Comparison of ENCODE assay signal across 17 cellular contexts in genomic region chr3:100030346-100030745, GRCh38.
DNase-seq lines count a peak whose midpoint lies in the region; ATAC-seq, FAIRE-seq and TF ChIP-seq lines count a peak whose summit lies in the region.
"Had no signal": no experiment of that assay in that cellular context is flagged by ENCODE, and none has a peak within 500 bp of the region (broad histone marks: within the 10 kb centered on the region; RNA-seq: fewer than 3 reads in every experiment).

No MANE protein-coding gene starts in this region.

- H3K4me1 ChIP-seq in smooth muscle cell (ENCODE audit: low read depth): peaks cover 33% of the 10 kb centered on the region
- H3K4me1 ChIP-seq: right lobe of liver, upper lobe of left lung had no signal

- H2AFZ ChIP-seq in smooth muscle cell (ENCODE audit: low read depth): no peak overlapping the region

- DNase-seq in NCI-H2171 treated with DMSO at 0.1 percent for 48 hours (lab: John Stamatoyannopoulos, UW): peak; percentile 25
- DNase-seq in NCI-H2171 (lab: John Stamatoyannopoulos, UW): no peak
- DNase-seq in bronchial epithelial cell (ENCODE audit: low read depth): peak; percentile 96
- no peak for DNase-seq in smooth muscle cell (lab: John Stamatoyannopoulos, UW; ENCODE audit: unreplicated experiment)
- DNase-seq in Ammon's horn (ENCODE audit: low spot score): no peak
- no peak for DNase-seq in NOMO-1 (lab: John Stamatoyannopoulos, UW; ENCODE audit: unreplicated experiment in 2 of 2)
- DNase-seq: 8988T; EL; NCI-H226; right lobe of liver; stimulated activated CD4-positive, alpha-beta T cell treated with anti-CD3 and anti-CD28 coated beads, Interleukin-4, amount 100 ng/mL, for 4 hours; upper lobe of left lung had no signal

- H3K4me2 ChIP-seq in smooth muscle cell: no peak overlapping the region

- H3K79me2 ChIP-seq in smooth muscle cell (ENCODE audit: low read depth): no peaks in the 10 kb centered on the region

- H3K36me3 ChIP-seq in bronchial epithelial cell (ENCODE audit: control insufficient read depth, insufficient read depth, low read length) (no peaks in the 10 kb centered on the region), smooth muscle cell (ENCODE audit: low read depth) (no peaks in the 10 kb centered on the region)
- H3K36me3 ChIP-seq: right lobe of liver, upper lobe of left lung had no signal

- H3K27ac ChIP-seq in smooth muscle cell (ENCODE audit: low read depth): peak overlapping the region; percentile 98
- H3K27ac ChIP-seq: right lobe of liver, SK-N-MC, upper lobe of left lung had no signal

- WGBS in smooth muscle cell (ENCODE audit: low lambda C conversion rate): 93% methylated on average over 3 of the region's 3 CpGs

- H3K27me3 ChIP-seq in bronchial epithelial cell (ENCODE audit: control insufficient read depth, insufficient read depth, low read length): no peaks in the 10 kb centered on the region
- H3K27me3 ChIP-seq in smooth muscle cell (ENCODE audit: low read depth): no peaks in the 10 kb centered on the region
- H3K27me3 ChIP-seq: right lobe of liver, upper lobe of left lung had no signal

- ATAC-seq in HG02884 (IDR thresholded peaks at IDR 0.05; ENCODE audit: unreplicated experiment) (peak; percentile 51), HG02763 (IDR thresholded peaks at IDR 0.05; ENCODE audit: unreplicated experiment) (no peak)
- ATAC-seq: right lobe of liver had no signal

- H4K20me1 ChIP-seq in smooth muscle cell (ENCODE audit: low read depth): no peaks in the 10 kb centered on the region

- no peaks in the 10 kb centered on the region for H3K9me3 ChIP-seq in smooth muscle cell (replicated peaks; ENCODE audit: low read depth)
- H3K9me3 ChIP-seq: right lobe of liver, upper lobe of left lung had no signal

- H3K9ac ChIP-seq in smooth muscle cell (ENCODE audit: low read depth): no peak overlapping the region

- FAIRE-seq in bronchial epithelial cell (lab: Jason Lieb, UNC): no peak
- FAIRE-seq: HTR-8/SVneo, TTC549 had no signal

- H3K4me3 ChIP-seq in bronchial epithelial cell (ENCODE audit: low read depth, low read length) (no peak overlapping the region), smooth muscle cell (no peak overlapping the region)
- H3K4me3 ChIP-seq: right lobe of liver, SK-N-MC, upper lobe of left lung had no signal

- TF ChIP-seq CTCF in bronchial epithelial cell (IDR thresholded peaks at IDR 0.05; ENCODE audit: insufficient read depth, low read length, severe bottlenecking) (no peak), smooth muscle cell (IDR thresholded peaks at IDR 0.05; ENCODE audit: borderline replicate concordance, insufficient read depth, poor library complexity, severe bottlenecking) (no peak)

- peaks cover 27% of the 10 kb centered on the region for H3F3A ChIP-seq in smooth muscle cell (ENCODE audit: low read depth)

Comparison
In these comparisons a context has a peak if more than half of its experiments do, and no peak if none do; other contexts are left out.
1. DNase-seq: peak in NCI-H2171 treated with DMSO at 0.1 percent for 48 hours (single experiment) and bronchial epithelial cell (single experiment); none in NCI-H2171 (single experiment), smooth muscle cell (single experiment), Ammon's horn (single experiment) and NOMO-1 (0 of 2).